In genomic region chr12:109710279-109710746, GRCh38 we compare ENCODE assay signal across 1 cellular context.
A peak's percentile ranks its signal among the peaks of the same experiment; 100 is the strongest.
TF ChIP-seq lines count a peak whose summit lies in the region.

No MANE protein-coding gene starts in this region.

TF ChIP-seq in HepG2, 621 proteins besides CTCF, POLR2A, EP300 and RAD21 (continued from another document and continues in another):
- TF ChIP-seq THAP9 (CRISPR knock-in tag; IDR thresholded peaks at IDR 0.05; ENCODE audit: borderline replicate concordance) (no peak), RARG (CRISPR knock-in tag; IDR thresholded peaks at IDR 0.05; ENCODE audit: low read depth) (no peak), KAT8 (CRISPR knock-in tag; IDR thresholded peaks at IDR 0.05) (no peak), DR1 (CRISPR knock-in tag; IDR thresholded peaks at IDR 0.05) (no peak), HMG20A (CRISPR knock-in tag; IDR thresholded peaks at IDR 0.05; ENCODE audit: borderline replicate concordance) (no peak), HOMEZ (CRISPR knock-in tag; IDR thresholded peaks at IDR 0.05; ENCODE audit: low read depth) (no peak), SATB2 (CRISPR knock-in tag; IDR thresholded peaks at IDR 0.05) (no peak), ARID4A (CRISPR knock-in tag; IDR thresholded peaks at IDR 0.05; ENCODE audit: borderline replicate concordance) (no peak; the same call in 1 of the 2 replicates), ZNF362 (CRISPR knock-in tag; IDR thresholded peaks at IDR 0.05; ENCODE audit: borderline replicate concordance) (peak; percentile 24; the same call in 1 of the 2 replicates), KIAA2018 (CRISPR knock-in tag; IDR thresholded peaks at IDR 0.05; ENCODE audit: borderline replicate concordance) (no peak), HIC2 (CRISPR knock-in tag; IDR thresholded peaks at IDR 0.05; ENCODE audit: low read depth) (no peak), ELF3 (CRISPR knock-in tag; IDR thresholded peaks at IDR 0.05) (no peak), BCL3 (CRISPR knock-in tag; IDR thresholded peaks at IDR 0.05) (no peak), ZNF501 (CRISPR knock-in tag; IDR thresholded peaks at IDR 0.05) (no peak), ZNF780A (CRISPR knock-in tag; IDR thresholded peaks at IDR 0.05) (no peak), ZBTB3 (CRISPR knock-in tag; IDR thresholded peaks at IDR 0.05; ENCODE audit: borderline replicate concordance, low read depth) (peak; percentile 62; the same call in 1 of the 2 replicates), KDM3A (CRISPR knock-in tag; IDR thresholded peaks at IDR 0.05; ENCODE audit: low read depth) (no peak), SETDB1 (CRISPR knock-in tag; IDR thresholded peaks at IDR 0.05; ENCODE audit: borderline replicate concordance) (no peak), ZFAT (CRISPR knock-in tag; conservative IDR thresholded peaks at IDR 0.05) (no peak), ZNF230 (CRISPR knock-in tag; IDR thresholded peaks at IDR 0.05) (no peak), ZNF773 (CRISPR knock-in tag; IDR thresholded peaks at IDR 0.05; ENCODE audit: borderline replicate concordance) (no peak), LBX2 (CRISPR knock-in tag; IDR thresholded peaks at IDR 0.05; ENCODE audit: borderline replicate concordance) (no peak), NR1H2 (CRISPR knock-in tag; IDR thresholded peaks at IDR 0.05; ENCODE audit: borderline replicate concordance, low read depth) (no peak)
